ENCODE assay signal across 10 cellular contexts in the genomic region with DNA sequence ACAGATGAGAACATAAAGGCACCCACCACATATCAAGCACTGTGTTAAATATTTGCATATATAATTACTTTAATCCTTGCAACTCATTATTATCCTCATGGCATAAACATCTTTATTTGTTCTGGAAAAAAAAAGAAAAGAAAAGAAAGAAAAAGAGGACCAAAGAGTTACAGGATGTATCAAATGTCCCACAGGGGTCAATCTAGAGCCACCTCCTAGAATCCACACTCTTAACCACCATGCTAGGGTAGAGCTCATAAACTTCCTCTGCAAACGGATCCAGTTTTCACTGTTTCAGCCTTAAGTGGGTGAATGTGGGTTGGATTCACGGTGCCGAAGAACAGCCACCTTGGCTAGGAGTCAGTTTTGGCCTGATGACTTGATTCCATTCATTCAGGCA.
"Had no signal": no experiment of that assay in that cellular context is flagged by ENCODE, and none has a peak within 500 bp of the region (broad histone marks: within the 10 kb centered on the region; RNA-seq: fewer than 3 reads in every experiment).

No MANE protein-coding gene starts in this region.

- H3K36me3 ChIP-seq: HAP-1 had no signal

- H3K4me1 ChIP-seq: HAP-1 had no signal

- H3K4me3 Mint-ChIP-seq: HFFc6, IgD-negative memory B cell had no signal

- H3K4me1 Mint-ChIP-seq: IgD-negative memory B cell had no signal

- DNase-seq: GM23248, H7, HFFc6, KBM-7 had no signal

- H3K27ac Mint-ChIP-seq: HFFc6, IgD-negative memory B cell had no signal

- H3K9me3 Mint-ChIP-seq: HFFc6 had no signal

- H3K9me3 ChIP-seq: HAP-1 had no signal

- ATAC-seq: HCT116 had no signal

- H2AFZ ChIP-seq: GM23248 had no signal

- H3K27ac ChIP-seq: GM23248, HL-60, KMS-11 had no signal

- H3K9ac ChIP-seq: GM23248, KMS-11 had no signal

- FAIRE-seq: HTR-8/SVneo had no signal

- H3K4me2 ChIP-seq: KMS-11 had no signal

- H3K4me3 ChIP-seq: GM23248, HAP-1 had no signal

- H3K27me3 Mint-ChIP-seq: IgD-negative memory B cell had no signal

- H3K36me3 Mint-ChIP-seq: IgD-negative memory B cell had no signal
